9 cellular contexts compared by ENCODE assay signal in genomic region chr15:74776851-74777768, GRCh38. TPM values are rescaled to one million over a fixed set of nuclear protein-coding genes. Genes with fewer than 3 reads are reported as not detected.
DNase-seq lines count a peak whose midpoint lies in the region; ATAC-seq and TF ChIP-seq lines count a peak whose summit lies in the region.
"Had no signal": no experiment of that assay in that cellular context is flagged by ENCODE, and none has a peak within 500 bp of the region (broad histone marks: within the 10 kb centered on the region; RNA-seq: fewer than 3 reads in every experiment).

No MANE protein-coding gene starts in this region.

- peak; percentile 34 for ATAC-seq in GM19025 (IDR thresholded peaks at IDR 0.05; ENCODE audit: low read depth, unreplicated experiment)
- peak; percentile 74 to 75 for ATAC-seq in stimulated activated naive B cell treated with anti-CD40 and anti-IgM and Interleukin-4, amounts not matched to agents 10 μg/mL and 1 μg/mL and 100 μg/mL, for 72 hours (replicated peaks)
- no peak for ATAC-seq in HG02642 (IDR thresholded peaks at IDR 0.05; ENCODE audit: poor library complexity, unreplicated experiment)
- ATAC-seq: left colon had no signal

- H3K4me3 Mint-ChIP-seq in IgD-negative memory B cell (peak overlapping the region; percentile 81 to 97 (median 92)), mesothelial cell of epicardium (no peak overlapping the region)
- H3K4me3 Mint-ChIP-seq in stimulated activated naive B cell treated with anti-CD40 and anti-IgM and Interleukin-4, amounts not matched to agents 10 μg/mL and 1 μg/mL and 100 μg/mL, for 72 hours: peak overlapping the region; percentile 73 to 78

- H3K27me3 Mint-ChIP-seq in IgD-negative memory B cell: peaks cover 1% of the 10 kb centered on the region
- H3K27me3 Mint-ChIP-seq in stimulated activated naive B cell treated with anti-CD40 and anti-IgM and Interleukin-4, amounts not matched to agents 10 μg/mL and 1 μg/mL and 100 μg/mL, for 72 hours: no peaks in the 10 kb centered on the region
- H3K27me3 Mint-ChIP-seq in mesothelial cell of epicardium (ENCODE audit: low read depth): peaks cover 2% of the 10 kb centered on the region

- DNase-seq in activated CD4-positive, alpha-beta T cell treated with anti-CD3 and anti-CD28 coated beads for 48 hours: peak; percentile 61
- DNase-seq in esophagus squamous epithelium (lab: John Stamatoyannopoulos, UW) (no peak), mesothelial cell of epicardium (ENCODE audit: low spot score in 2 of 2, unreplicated experiment in 2 of 2) (no peak), NCI-H1417 treated with DMSO at 0.1 percent for 48 hours (lab: John Stamatoyannopoulos, UW) (no peak)
- DNase-seq in stimulated activated naive B cell treated with anti-CD40 and anti-IgM and Interleukin-4, amounts not matched to agents 10 μg/mL and 1 μg/mL and 100 μg/mL, for 72 hours: peak; percentile 87

- no peak overlapping the region for H3K4me3 ChIP-seq in esophagus squamous epithelium

- TF ChIP-seq CTCF in esophagus squamous epithelium (IDR thresholded peaks at IDR 0.05) (no peak), mesothelial cell of epicardium (IDR thresholded peaks at IDR 0.05; ENCODE audit: unreplicated experiment) (no peak)

- H3K9me3 Mint-ChIP-seq in IgD-negative memory B cell (no peaks in the 10 kb centered on the region), mesothelial cell of epicardium (no peaks in the 10 kb centered on the region)
- H3K9me3 Mint-ChIP-seq in stimulated activated naive B cell treated with anti-CD40 and anti-IgM and Interleukin-4, amounts not matched to agents 10 μg/mL and 1 μg/mL and 100 μg/mL, for 72 hours: no peaks in the 10 kb centered on the region

- peaks cover 64 to 80% (median 78%) of the 10 kb centered on the region in 3 donors for H3K4me1 Mint-ChIP-seq in IgD-negative memory B cell
- H3K4me1 Mint-ChIP-seq in stimulated activated naive B cell treated with anti-CD40 and anti-IgM and Interleukin-4, amounts not matched to agents 10 μg/mL and 1 μg/mL and 100 μg/mL, for 72 hours: peaks cover 83 to 96% of the 10 kb centered on the region in 2 donors
- peaks cover 35% of the 10 kb centered on the region for H3K4me1 Mint-ChIP-seq in mesothelial cell of epicardium

- no peaks in the 10 kb centered on the region for H3K36me3 Mint-ChIP-seq in IgD-negative memory B cell
- H3K36me3 Mint-ChIP-seq in stimulated activated naive B cell treated with anti-CD40 and anti-IgM and Interleukin-4, amounts not matched to agents 10 μg/mL and 1 μg/mL and 100 μg/mL, for 72 hours: peaks cover 7 to 11% of the 10 kb centered on the region in 2 donors
- H3K36me3 Mint-ChIP-seq in mesothelial cell of epicardium: no peaks in the 10 kb centered on the region

- peak overlapping the region; percentile 98 to 100 (median 100) for H3K27ac Mint-ChIP-seq in IgD-negative memory B cell
- peak overlapping the region; percentile 97 for H3K27ac Mint-ChIP-seq in stimulated activated naive B cell treated with anti-CD40 and anti-IgM and Interleukin-4, amounts not matched to agents 10 μg/mL and 1 μg/mL and 100 μg/mL, for 72 hours
- no peak overlapping the region for H3K27ac Mint-ChIP-seq in mesothelial cell of epicardium

- no peak for TF ChIP-seq POLR2A in esophagus squamous epithelium (IDR thresholded peaks at IDR 0.05)

- no peaks in the 10 kb centered on the region for H3K27me3 ChIP-seq in esophagus squamous epithelium

- H3K9me3 ChIP-seq in esophagus squamous epithelium: no peaks in the 10 kb centered on the region

- H3K36me3 ChIP-seq in esophagus squamous epithelium: no peaks in the 10 kb centered on the region

- WGBS in esophagus squamous epithelium, 2 donors: 13 to 24% methylated on average over 6 to 10 of the region's 13 CpGs

- peak overlapping the region; percentile 35 to 99 (median 88) for H3K27ac ChIP-seq in esophagus squamous epithelium

- H3K4me1 ChIP-seq in esophagus squamous epithelium: peaks cover 30 to 97% (median 66%) of the 10 kb centered on the region in 3 donors

- intact Hi-C loops in esophagus squamous epithelium (cut with DNase I): no loop called here

RNA-seq across cellular contexts. Expression of gene CSK, which starts 4.8 kb away (rescaled TPM):
- polyA plus RNA-seq in IgD-negative memory B cell: 214 TPM
- total RNA-seq in esophagus squamous epithelium: 100 to 1,000 TPM in 1 of 4 donors, 10 to 100 TPM in 3; 30.6 to 130 (median 45.2) TPM
- 57.0 to 59.0 TPM (median 58.1 TPM) in 3 replicates for total RNA-seq in mesothelial cell of epicardium

RNA-seq across cellular contexts. Expression of gene CYP1A2, which starts 28.5 kb away (rescaled TPM):
- polyA plus RNA-seq in IgD-negative memory B cell: not detected
- total RNA-seq in esophagus squamous epithelium (not detected), mesothelial cell of epicardium (0.09 TPM in 1 of 3 replicates, not detected in the others)
- total RNA-seq: left colon had no signal

RNA-seq across cellular contexts. Expression of gene LMAN1L, which starts 35.5 kb away (rescaled TPM):
- not detected for polyA plus RNA-seq in IgD-negative memory B cell
- total RNA-seq in esophagus squamous epithelium: under 1 TPM in 1 of 4 donors, not detected in 3; 0.18 TPM
- total RNA-seq in mesothelial cell of epicardium: 0.16 to 0.65 TPM (median 0.35 TPM) in 3 replicates

RNA-seq across cellular contexts. Expression of gene CPLX3, which starts 49.3 kb away (rescaled TPM):
- polyA plus RNA-seq in IgD-negative memory B cell: not detected
- total RNA-seq in esophagus squamous epithelium (under 1 TPM in 1 of 4 donors, not detected in 3; 0.11 TPM), mesothelial cell of epicardium (0.14 TPM in 1 of 3 replicates, not detected in the others)

RNA-seq across cellular contexts. Expression of gene CYP1A1, which starts 51.8 kb away (rescaled TPM):
- not detected for polyA plus RNA-seq in IgD-negative memory B cell
- 1 to 10 TPM in 1 of 4 donors, under 1 TPM in 1, not detected in 2; 0.18 to 1.1 TPM for total RNA-seq in esophagus squamous epithelium
- 0.20 to 0.27 TPM in 2 of 3 replicates, not detected in the other for total RNA-seq in mesothelial cell of epicardium

Comparison
In these comparisons a context has a peak if more than half of its experiments do, and no peak if none do; other contexts are left out.
1. DNase-seq: peak in activated CD4-positive, alpha-beta T cell treated with anti-CD3 and anti-CD28 coated beads for 48 hours (single experiment) and stimulated activated naive B cell treated with anti-CD40 and anti-IgM and Interleukin-4, amounts not matched to agents 10 μg/mL and 1 μg/mL and 100 μg/mL, for 72 hours (single experiment); none in esophagus squamous epithelium (single experiment), mesothelial cell of epicardium (0 of 2) and NCI-H1417 treated with DMSO at 0.1 percent for 48 hours (single experiment).